20 cellular contexts compared by ENCODE assay signal in genomic region chr1:50357186-50357585, GRCh38.
A peak's percentile ranks its signal among the peaks of the same experiment; 100 is the strongest.
DNase-seq lines count a peak whose midpoint lies in the region; ATAC-seq, FAIRE-seq and TF ChIP-seq lines count a peak whose summit lies in the region.
"Had no signal": no experiment of that assay in that cellular context is flagged by ENCODE, and none has a peak within 500 bp of the region (broad histone marks: within the 10 kb centered on the region; RNA-seq: fewer than 3 reads in every experiment).

No MANE protein-coding gene starts in this region.

- TF ChIP-seq POLR2A in HepG2 (IDR thresholded peaks at IDR 0.05; ENCODE audit: insufficient read depth in 1 of 2, low read depth in 2 of 2, low read length in 2 of 2) (no peak), right lobe of liver (IDR thresholded peaks at IDR 0.05) (no peak), K562 (conservative IDR thresholded peaks at IDR 0.05) (no peak), H1 (IDR thresholded peaks at IDR 0.05; ENCODE audit: control extremely low read depth in 1 of 2, low read depth in 2 of 2, low read length in 2 of 2) (no peak)

- ATAC-seq in HepG2 (peak; percentile 38), right lobe of liver (no peak), K562 (peak; percentile 43; the same call in 2 of the 3 replicates), HG03432 (IDR thresholded peaks at IDR 0.05; ENCODE audit: unreplicated experiment) (no peak)
- ATAC-seq: A549; CD8-positive, alpha-beta T cell had no signal

- WGBS in HepG2 (ENCODE audit: low lambda C conversion rate) = 27% methylated on average over 3 of the region's 6 CpGs
- 68% methylated on average over 5 of the region's 6 CpGs for WGBS in right lobe of liver (ENCODE audit: insufficient coverage, low coverage, low lambda C conversion rate, missing lambda C conversion rate)
- 0% methylated on average over 6 of the region's 6 CpGs for WGBS in K562 (ENCODE audit: insufficient coverage, low coverage, missing lambda C conversion rate)
- 71% methylated on average over 6 of the region's 6 CpGs; no CpG with 5 or more reads in 1 of the 2 experiments for WGBS in H1 (ENCODE audit: extremely low coverage in 1 of 2, insufficient coverage in 1 of 2, insufficient read length in 1 of 2, insufficient replicate concordance in 2 of 2, low coverage in 1 of 2, low lambda C conversion rate in 2 of 2, missing lambda C conversion rate in 1 of 2), 2 experiments

- H2BK5ac ChIP-seq in H1 (ENCODE audit: low read depth, low read length) = no peak overlapping the region

- H3K4me1 ChIP-seq in HepG2 (ENCODE audit: insufficient read depth, low read length) (no peaks in the 10 kb centered on the region), right lobe of liver (no peaks in the 10 kb centered on the region), K562 (replicated peaks in 1 of 2; ENCODE audit: control insufficient read depth in 2 of 2, insufficient read depth in 2 of 2, low read length in 2 of 2) (peaks cover 0 to 5% of the 10 kb centered on the region in 2 experiments; a peak in 1 of 5 replicates), H1 (replicated peaks in 1 of 4; ENCODE audit: control insufficient read depth in 3 of 4, insufficient read depth in 4 of 4, low read length in 3 of 4) (peaks cover 0 to 8% (median 0%) of the 10 kb centered on the region in 4 experiments; a peak in 1 of 7 replicates)
- H3K4me1 ChIP-seq: A549, Caco-2 had no signal

- H2AK5ac ChIP-seq in H1 (ENCODE audit: low read depth, low read length) = no peak overlapping the region

- H3K9ac ChIP-seq in HepG2 (ENCODE audit: insufficient read depth, low read depth, low read length) (no peak overlapping the region), K562 (ENCODE audit: insufficient read depth in 1 of 2, low read depth in 2 of 2, low read length in 2 of 2) (no peak overlapping the region), H1 (replicated peaks in 1 of 4; ENCODE audit: extremely low read depth in 1 of 4, low read depth in 3 of 4, low read length in 3 of 4) (no peak overlapping the region)
- H3K9ac ChIP-seq: BLaER1 treated with 17β-estradiol and CSF1 and Interleukin-3, amounts not matched to agents 10 nM and 100 nM had no signal

- H2BK15ac ChIP-seq in H1 (ENCODE audit: low read length) = no peak overlapping the region

- no peak overlapping the region for H2BK12ac ChIP-seq in H1 (ENCODE audit: low read depth, low read length)

- no peaks in the 10 kb centered on the region for H3K79me1 ChIP-seq in H1 (ENCODE audit: low read depth, low read length)

- H3K79me2 ChIP-seq in HepG2 (ENCODE audit: insufficient read depth, low read length) = no peaks in the 10 kb centered on the region
- H3K79me2 ChIP-seq in K562 (ENCODE audit: control insufficient read depth, insufficient read depth, low read length) = no peaks in the 10 kb centered on the region
- H3K79me2 ChIP-seq in H1 (ENCODE audit: control insufficient read depth in 1 of 2, insufficient read depth in 2 of 2, low read length in 2 of 2) = no peaks in the 10 kb centered on the region

- H3K23ac ChIP-seq in H1 (ENCODE audit: insufficient read length) = no peak overlapping the region

- no peak overlapping the region for H2AFZ ChIP-seq in HepG2 (ENCODE audit: low read length)
- no peak overlapping the region for H2AFZ ChIP-seq in K562 (ENCODE audit: low read depth, low read length)
- 0 out of 2 replicates have a peak overlapping the region, but pooled peaks have one; percentile 29 for H2AFZ ChIP-seq in H1 (ENCODE audit: low read length)

- intact Hi-C loops in HepG2 (cut with micrococcal nuclease; ENCODE audit: unreplicated experiment) = no loop called here
- intact Hi-C loops in right lobe of liver (cut with DNase I) = no loop called here
- intact Hi-C loops in K562 (cut with micrococcal nuclease) = no loop called here

- in situ Hi-C loops in HepG2 (cut with HindIII; ENCODE audit: extremely low pct_ligation_motif_present, low pct_unique_long_range_greater_than_20kb) (loop anchor here (25.0 kb wide), 1 partner anchor 355 kb away; no protein-coding TSS in a partner anchor), K562 (cut with MboI) (loop anchor here (25.0 kb wide), 1 partner anchor 705 kb away; no protein-coding TSS in a partner anchor)

- H3K9me3 ChIP-seq in HepG2 (ENCODE audit: low read length) = no peaks in the 10 kb centered on the region
- no peaks in the 10 kb centered on the region for H3K9me3 ChIP-seq in right lobe of liver
- H3K9me3 ChIP-seq in K562 (replicated peaks; ENCODE audit: control insufficient read depth, insufficient read depth, low read depth, low read length) = no peaks in the 10 kb centered on the region
- H3K9me3 ChIP-seq in H1 (ENCODE audit: insufficient read depth in 2 of 2, low read depth in 1 of 2, low read length in 1 of 2) = no peaks in the 10 kb centered on the region
- H3K9me3 ChIP-seq: A549, Caco-2 had no signal

- H3K4me3 ChIP-seq in HepG2 (replicated peaks in 1 of 3; ENCODE audit: insufficient read depth in 1 of 3, low read depth in 2 of 3, low read length in 3 of 3) (no peak overlapping the region), right lobe of liver (no peak overlapping the region), K562 (no peak overlapping the region), H1 (ENCODE audit: extremely low read depth in 1 of 4, insufficient read depth in 2 of 4, low read depth in 3 of 4, low read length in 4 of 4) (no peak overlapping the region)
- H3K4me3 ChIP-seq: A549; BLaER1 treated with 17β-estradiol and CSF1 and Interleukin-3, amounts not matched to agents 10 nM and 100 nM had no signal

- no peak overlapping the region for H3K4me2 ChIP-seq in HepG2 (ENCODE audit: low read depth, low read length)
- no peak overlapping the region for H3K4me2 ChIP-seq in K562 (ENCODE audit: insufficient read depth, low read length)
- no peak overlapping the region for H3K4me2 ChIP-seq in H1 (ENCODE audit: insufficient read depth in 1 of 2, low read depth in 2 of 2, low read length in 2 of 2)
- H3K4me2 ChIP-seq: A549 had no signal

- H2BK120ac ChIP-seq in H1 (replicated peaks; ENCODE audit: low read depth, low read length) = no peak overlapping the region

- TF ChIP-seq CTCF in HepG2 (CRISPR knock-in tag; IDR thresholded peaks at IDR 0.05) = no peak
- no peak for TF ChIP-seq CTCF in right lobe of liver (IDR thresholded peaks at IDR 0.05)
- TF ChIP-seq CTCF in K562 (IDR thresholded peaks at IDR 0.05 in 2 of 3, conservative IDR thresholded peaks at IDR 0.05 in 1 of 3; ENCODE audit: insufficient read depth in 2 of 3, low read depth in 1 of 3, low read length in 3 of 3) = no peak
- TF ChIP-seq CTCF in H1 (IDR thresholded peaks at IDR 0.05; ENCODE audit: control extremely low read depth in 1 of 3, insufficient read depth in 1 of 3, low read depth in 1 of 3, low read length in 3 of 3) = no peak

- CTCF ChIA-PET in HepG2 (lab: Yijun Ruan, JAX; ENCODE audit: low intra/inter-chr PET ratio, low total read pairs) (no interaction called here), K562 (lab: Yijun Ruan, JAX; ENCODE audit: low intra/inter-chr PET ratio) (no interaction called here), H1 (lab: Charles Lee; ENCODE audit: partially characterized antibody) (interaction anchor here (0.9 to 1.0 kb wide), 2 partner anchors 8 to 24 kb away, joined by 5 read pairs; no protein-coding TSS in a partner anchor)

- POLR2A ChIA-PET in HepG2 (lab: Yijun Ruan, JAX) (no interaction called here), K562 (lab: Yijun Ruan, JAX) (interaction anchor here (0.5 kb wide), 1 partner anchor 40 kb away, joined by 3 read pairs; no protein-coding TSS in a partner anchor), H1 (lab: Charles Lee; ENCODE audit: partially characterized antibody) (no interaction called here)

- BruUV-seq in HepG2 (replicated peaks; lab: Mats Ljungman, UMichigan) (no TSS peak), K562 (replicated peaks; lab: Mats Ljungman, UMichigan) (no TSS peak)

- TF ChIP-seq RAD21 in HepG2 (CRISPR knock-in tag; IDR thresholded peaks at IDR 0.05) (no peak), K562 (CRISPR knock-in tag; conservative IDR thresholded peaks at IDR 0.05 in 1 of 2, IDR thresholded peaks at IDR 0.05 in 1 of 2) (no peak), H1 (IDR thresholded peaks at IDR 0.05 in 1 of 2, conservative IDR thresholded peaks at IDR 0.05 in 1 of 2; ENCODE audit: low read depth in 2 of 2, low read length in 2 of 2) (no peak)

- H3K9me1 ChIP-seq in K562 (ENCODE audit: control insufficient read depth, insufficient read depth, low read length) = no peaks in the 10 kb centered on the region

- no peak overlapping the region for H4K8ac ChIP-seq in H1 (ENCODE audit: extremely low read depth, insufficient read depth, low read length)

- H4K5ac ChIP-seq in H1 (ENCODE audit: insufficient read length, low read depth, low read length) = no peak overlapping the region

- no peak for FAIRE-seq in HepG2 (lab: Jason Lieb, UNC)
- FAIRE-seq in K562 (lab: Jason Lieb, UNC) = no peak
- FAIRE-seq in H1 (lab: Jason Lieb, UNC) = no peak
- FAIRE-seq: A549, D721Med, G401.6, GM12891 had no signal

- no peak overlapping the region for H3K18ac ChIP-seq in H1 (ENCODE audit: extremely low read depth, low read length)

- no peak overlapping the region for H3K4ac ChIP-seq in H1 (replicated peaks; ENCODE audit: insufficient read length, low read depth, low read length)

- no peak overlapping the region for H3K14ac ChIP-seq in H1 (ENCODE audit: insufficient read length)

- H4K20me1 ChIP-seq in HepG2 (ENCODE audit: insufficient read depth, low read length) (no peaks in the 10 kb centered on the region), K562 (replicated peaks; ENCODE audit: control insufficient read depth, insufficient read depth, low read length) (no peaks in the 10 kb centered on the region), H1 (replicated peaks in 1 of 2; ENCODE audit: control insufficient read depth in 1 of 2, insufficient read depth in 2 of 2, low read length in 2 of 2) (no peaks in the 10 kb centered on the region)
- H4K20me1 ChIP-seq: BLaER1 treated with 17β-estradiol and CSF1 and Interleukin-3, amounts not matched to agents 10 nM and 100 nM had no signal

- no peak overlapping the region for H4K91ac ChIP-seq in H1 (replicated peaks; ENCODE audit: insufficient read length, low read length)

- H3K23me2 ChIP-seq in H1 (ENCODE audit: low read depth, low read length) = no peaks in the 10 kb centered on the region

- H3K27me3 ChIP-seq in HepG2 (ENCODE audit: control insufficient read depth in 1 of 2, insufficient read depth in 2 of 2, low read length in 2 of 2) (peaks cover 0 to 5% of the 10 kb centered on the region in 2 experiments; a peak in 2 of 5 replicates), right lobe of liver (no peaks in the 10 kb centered on the region), K562 (ENCODE audit: control insufficient read depth in 2 of 2, insufficient read depth in 2 of 2, low read length in 2 of 2) (peaks cover 0 to 23% of the 10 kb centered on the region in 2 experiments; a peak in 2 of 5 replicates), H1 (replicated peaks in 1 of 4; ENCODE audit: control insufficient read depth in 3 of 4, extremely low read depth in 1 of 4, insufficient read depth in 3 of 4, low read length in 3 of 4) (no peaks in the 10 kb centered on the region)
- H3K27me3 ChIP-seq: BLaER1 treated with 17β-estradiol and CSF1 and Interleukin-3, amounts not matched to agents 10 nM and 100 nM had no signal

- no peaks in the 10 kb centered on the region for H3K36me3 ChIP-seq in HepG2 (replicated peaks in 1 of 2; ENCODE audit: control insufficient read depth in 1 of 2, insufficient read depth in 2 of 2, low read length in 2 of 2)
- no peaks in the 10 kb centered on the region for H3K36me3 ChIP-seq in right lobe of liver
- H3K36me3 ChIP-seq in K562 (ENCODE audit: control insufficient read depth, insufficient read depth, low read length) = no peaks in the 10 kb centered on the region
- H3K36me3 ChIP-seq in H1 (ENCODE audit: control insufficient read depth in 2 of 4, insufficient read depth in 4 of 4, low read length in 3 of 4) = no peaks in the 10 kb centered on the region
- H3K36me3 ChIP-seq: BLaER1 treated with 17β-estradiol and CSF1 and Interleukin-3, amounts not matched to agents 10 nM and 100 nM had no signal

- no peak for TF ChIP-seq EP300 in HepG2 (IDR thresholded peaks at IDR 0.05; ENCODE audit: low read depth in 2 of 2, low read length in 2 of 2)
- TF ChIP-seq EP300 in HepG2 (CRISPR knock-in tag; IDR thresholded peaks at IDR 0.05; ENCODE audit: borderline replicate concordance) = no peak
- TF ChIP-seq EP300 in K562 (IDR thresholded peaks at IDR 0.05; ENCODE audit: low read length) = no peak
- no peak for TF ChIP-seq EP300 in H1 (IDR thresholded peaks at IDR 0.05; ENCODE audit: borderline replicate concordance in 1 of 2, low read depth in 2 of 2, low read length in 2 of 2)

- no peak overlapping the region for H2BK20ac ChIP-seq in H1 (ENCODE audit: low read length)

- no peak overlapping the region for H3K56ac ChIP-seq in H1 (replicated peaks; ENCODE audit: insufficient read length, low read depth, low read length)

- DNase-seq in HepG2 (ENCODE audit: low spot score) (no peak), right lobe of liver (no peak), K562 (ENCODE audit: extremely low read depth in 1 of 4, low spot score in 3 of 4) (no peak), H1 (ENCODE audit: low read depth in 1 of 2, low spot score in 2 of 2) (no peak), GM19238 (ENCODE audit: insufficient read length, low spot score) (no peak)
- DNase-seq: AML-193; Caco-2; Calu3; CD4-positive, alpha-beta T cell; CD8-positive, alpha-beta T cell; DMS79 treated with DMSO at 0.1 percent for 48 hours; GF-D8 had no signal

- H3K27ac ChIP-seq in HepG2 (ENCODE audit: extremely low read length, insufficient read depth, low read length) (no peak overlapping the region), right lobe of liver (no peak overlapping the region), K562 (ENCODE audit: extremely low read depth, low read depth, low read length) (no peak overlapping the region), H1 (ENCODE audit: low read depth, low read length) (no peak overlapping the region)
- H3K27ac ChIP-seq: 22Rv1; A549; BLaER1 treated with 17β-estradiol and CSF1 and Interleukin-3, amounts not matched to agents 10 nM and 100 nM; C4-2B had no signal

Comparison
In these comparisons a context has a peak if more than half of its experiments do, and no peak if none do; other contexts are left out.
1. ATAC-seq: peak in HepG2 (single experiment) and K562 (single experiment); none in right lobe of liver (0 of 4) and HG03432 (single experiment).
2. Of the 241 proteins assayed by ChIP-seq in both HepG2 and K562: peak only in HepG2: CEBPG; only in K562: none; in both: CEBPB; in neither: 239.